2 cellular contexts compared by ENCODE assay signal in the genomic region with DNA sequence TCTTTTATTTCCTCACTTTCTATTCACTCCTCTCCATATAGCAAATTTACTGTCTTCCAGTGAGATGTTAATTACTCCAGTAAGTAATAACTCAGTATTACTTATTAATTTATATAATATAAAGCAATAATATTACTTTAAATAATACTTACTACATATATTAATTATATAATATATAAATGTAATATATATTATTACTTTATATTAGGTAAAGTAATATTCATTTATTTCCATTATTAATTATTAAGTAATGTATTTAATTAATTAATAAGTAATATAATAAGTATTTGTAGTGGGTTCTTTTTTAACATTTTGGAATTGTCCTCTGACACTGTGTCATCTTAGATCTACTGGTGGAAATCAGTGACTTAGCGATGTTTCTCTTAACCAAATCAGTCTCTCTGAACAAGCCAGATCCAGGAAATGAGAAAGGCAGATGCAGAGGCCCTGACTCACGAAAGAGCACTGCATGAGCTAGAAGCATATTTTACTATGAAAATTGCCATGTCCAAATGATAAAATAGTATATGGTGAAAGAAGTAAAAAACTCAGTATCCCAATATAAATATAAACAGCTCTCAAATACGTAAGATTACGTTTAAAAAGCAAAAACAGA.
TF ChIP-seq lines count a peak whose summit lies in the region.

No MANE protein-coding gene starts in this region.

TF ChIP-seq in SK-N-SH, 30 proteins besides CTCF, POLR2A, EP300 and RAD21:
- TF ChIP-seq MXI1 (IDR thresholded peaks at IDR 0.05; ENCODE audit: low read depth, low read length) (no peak), TAF1 (IDR thresholded peaks at IDR 0.05; ENCODE audit: borderline replicate concordance, low read depth, low read length) (no peak), RFX5 (IDR thresholded peaks at IDR 0.05; ENCODE audit: low read length) (no peak), SIN3A (IDR thresholded peaks at IDR 0.05; ENCODE audit: borderline replicate concordance, low read depth, low read length) (no peak), MEF2A (IDR thresholded peaks at IDR 0.05; ENCODE audit: borderline replicate concordance, low read depth) (no peak), EZH2phosphoT487 (IDR thresholded peaks at IDR 0.05; ENCODE audit: borderline replicate concordance, low read depth) (no peak)
- TF ChIP-seq, protein P1, sequence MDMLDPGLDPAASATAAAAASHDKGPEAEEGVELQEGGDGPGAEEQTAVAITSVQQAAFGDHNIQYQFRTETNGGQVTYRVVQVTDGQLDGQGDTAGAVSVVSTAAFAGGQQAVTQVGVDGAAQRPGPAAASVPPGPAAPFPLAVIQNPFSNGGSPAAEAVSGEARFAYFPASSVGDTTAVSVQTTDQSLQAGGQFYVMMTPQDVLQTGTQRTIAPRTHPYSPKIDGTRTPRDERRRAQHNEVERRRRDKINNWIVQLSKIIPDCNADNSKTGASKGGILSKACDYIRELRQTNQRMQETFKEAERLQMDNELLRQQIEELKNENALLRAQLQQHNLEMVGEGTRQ (IDR thresholded peaks at IDR 0.05; ENCODE audit: borderline replicate concordance, low read depth, low read length): no peak

TF ChIP-seq in SK-N-SH treated with all-trans-retinoic acid at 6 μM for 48 hours, 23 proteins besides CTCF, POLR2A, EP300 and RAD21 (continued from another document):
- TF ChIP-seq ZC3H10 (CRISPR knock-in tag; IDR thresholded peaks at IDR 0.05) (no peak), ZNF70 (CRISPR knock-in tag; IDR thresholded peaks at IDR 0.05) (no peak)
